8 cellular contexts compared by ENCODE assay signal in the genomic region with DNA sequence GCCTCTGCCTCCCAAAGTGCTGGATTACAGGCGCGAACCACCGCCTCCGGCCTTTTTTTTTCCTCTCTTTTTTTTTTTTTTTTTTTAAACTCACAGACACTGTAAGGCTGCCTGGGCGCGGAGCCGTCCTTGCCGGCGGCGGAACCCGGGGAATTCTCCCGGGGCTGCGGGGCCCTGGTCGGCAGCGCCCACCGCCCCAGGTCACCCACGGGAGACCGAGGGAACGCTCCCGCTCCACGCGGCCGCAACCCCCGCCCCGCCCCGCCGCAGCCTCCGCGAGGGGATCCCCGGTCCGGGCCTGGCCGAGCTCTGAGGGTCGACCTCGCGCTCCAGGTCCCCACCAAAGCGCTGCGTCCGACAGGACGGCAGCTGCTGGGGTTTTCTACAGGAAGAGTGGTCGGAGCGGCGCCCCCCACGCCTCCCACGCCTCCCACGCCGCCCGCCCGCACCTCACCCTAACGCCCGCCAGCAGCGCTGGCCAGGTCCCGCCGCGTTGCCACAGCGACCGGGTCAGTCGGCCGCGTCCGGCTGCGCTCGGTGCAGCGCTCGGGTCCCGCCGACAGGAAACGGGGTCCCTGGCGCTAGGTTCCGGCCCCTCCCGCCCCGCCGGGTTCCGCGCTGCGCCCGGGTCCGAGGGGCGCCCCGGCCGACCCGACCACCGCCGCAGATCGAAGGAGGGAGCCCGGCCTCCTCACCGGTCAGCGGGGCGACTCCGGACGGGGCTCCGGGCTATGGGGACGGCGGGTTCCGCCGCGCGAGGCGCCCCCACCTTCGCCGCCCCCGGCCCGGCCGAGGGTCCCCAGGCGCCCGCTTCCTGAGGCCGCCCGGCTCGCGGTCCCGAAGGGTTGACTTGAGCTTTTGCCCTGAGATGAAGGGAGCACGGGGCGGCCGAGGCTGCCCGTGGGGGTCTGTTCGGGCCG. TPM values are rescaled to one million over a fixed set of nuclear protein-coding genes. Genes with fewer than 3 reads are reported as not detected.
DNase-seq lines count a peak whose midpoint lies in the region; ATAC-seq and TF ChIP-seq lines count a peak whose summit lies in the region.

A gene with protein sequence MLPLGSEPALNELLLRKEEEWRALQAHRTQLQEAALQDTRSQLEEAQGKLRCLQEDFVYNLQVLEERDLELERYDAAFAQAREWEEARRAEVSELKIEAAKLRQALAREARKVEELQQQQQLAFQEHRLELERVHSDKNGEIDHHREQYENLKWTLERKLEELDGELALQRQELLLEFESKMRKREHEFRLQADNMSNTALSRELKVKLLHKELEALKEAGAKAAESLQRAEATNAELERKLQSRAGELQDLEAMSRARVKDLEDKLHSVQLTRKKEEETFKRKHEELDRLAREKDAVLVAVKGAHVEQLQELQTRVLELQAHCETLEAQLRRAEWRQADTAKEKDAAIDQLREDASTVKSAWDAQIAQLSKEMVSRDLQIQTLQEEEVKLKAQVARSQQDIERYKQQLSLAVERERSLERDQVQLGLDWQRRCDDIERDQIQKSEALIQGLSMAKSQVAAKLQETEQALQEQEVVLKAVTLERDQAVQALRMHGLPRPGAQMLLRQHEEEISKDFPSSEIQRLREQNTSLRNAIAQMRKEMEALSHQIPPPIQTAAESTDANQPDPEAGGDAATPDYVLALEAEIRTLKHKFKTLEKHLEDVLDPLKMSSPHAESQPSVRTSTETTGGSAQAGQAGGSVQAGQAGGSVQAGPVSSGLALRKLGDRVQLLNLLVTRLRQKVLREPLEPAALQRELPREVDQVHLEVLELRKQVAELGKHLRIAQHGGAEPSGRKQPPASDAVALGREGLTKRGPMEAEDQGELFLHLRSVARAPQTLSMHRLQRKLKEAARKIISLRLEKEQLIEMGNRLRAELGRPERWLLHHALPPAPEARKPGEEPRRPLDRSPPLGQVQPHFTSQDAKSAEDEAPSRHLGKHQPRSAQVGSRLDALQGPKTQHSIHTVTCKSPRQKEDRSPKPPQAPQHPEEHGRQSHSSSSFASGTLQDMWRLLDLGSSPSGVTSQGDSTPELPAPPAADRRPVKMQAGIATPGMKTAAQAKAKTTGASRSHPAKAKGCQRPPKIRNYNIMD (minus strand): TSS at position 512 of the 920 bp plus-strand sequence. CDS start 10,898 bp downstream, outside the sequence.

- peak in 2 of 7 experiments; percentile 5 to 44 for TF ChIP-seq CTCF in body of pancreas (IDR thresholded peaks at IDR 0.05)
- TF ChIP-seq CTCF in gastrocnemius medialis (IDR thresholded peaks at IDR 0.05 in 4 of 5, conservative IDR thresholded peaks at IDR 0.05 in 1 of 5): peak in 3 of 5 experiments; percentile 24 to 52 (median 31)

- intact Hi-C loops in body of pancreas (cut with DNase I): no loop called here
- intact Hi-C loops in gastrocnemius medialis (cut with DNase I; ENCODE audit: low total_unique reads): loop anchor here (1.0 kb wide), 1 partner anchor 85 kb away; no protein-coding TSS in a partner anchor

- no peaks in the 10 kb centered on the region for H3K9me3 ChIP-seq in body of pancreas
- no peaks in the 10 kb centered on the region for H3K9me3 ChIP-seq in iPS-18a (ENCODE audit: control insufficient read depth, low read depth, low read length)
- H3K9me3 ChIP-seq in gastrocnemius medialis: no peaks in the 10 kb centered on the region

- H3K4me3 ChIP-seq in body of pancreas (peak within 1 kb of the TSS; percentile 56 to 99), iPS-18a (ENCODE audit: low read length) (peak within 1 kb of the TSS; percentile 67), gastrocnemius medialis (peak within 1 kb of the TSS; percentile 75 to 96 (median 88))

- peak within 1 kb of the TSS; percentile 28 to 82 (median 75) for H3K27ac ChIP-seq in body of pancreas
- no peak within 1 kb of the TSS for H3K27ac ChIP-seq in iPS-18a (ENCODE audit: low read length)
- H3K27ac ChIP-seq in gastrocnemius medialis: peak within 1 kb of the TSS; percentile 73 to 93 (median 88)

- ATAC-seq in GM21737 (IDR thresholded peaks at IDR 0.05; ENCODE audit: unreplicated experiment): peak; percentile 67
- peak; percentile 87 for ATAC-seq in body of pancreas
- peak; percentile 77 to 84 for ATAC-seq in gastrocnemius medialis
- no peak for ATAC-seq in GM18870 (IDR thresholded peaks at IDR 0.05; ENCODE audit: unreplicated experiment)

- in situ Hi-C loops in gastrocnemius medialis (cut with MboI; ENCODE audit: low sequenced_read_pairs in 4 of 4): no loop called here

- WGBS in body of pancreas, 2 donors: 0% methylated on average over 13 to 100 of the region's 116 CpGs

- H3K9ac ChIP-seq in iPS-18a (ENCODE audit: low read length): peak within 1 kb of the TSS; percentile 42

- DNase-seq in GDM1 (lab: John Stamatoyannopoulos, UW) (peak; percentile 49), LHCN-M2 (ENCODE audit: low read depth) (peak; percentile 73), T1000 (lab: John Stamatoyannopoulos, UW) (peak; percentile 63), body of pancreas (peak; percentile 79 to 89 (median 86)), gastrocnemius medialis (peak; percentile 57 to 73)

- no peaks in the 10 kb centered on the region for H3K27me3 ChIP-seq in body of pancreas
- peaks cover 26% of the 10 kb centered on the region for H3K27me3 ChIP-seq in iPS-18a (ENCODE audit: control insufficient read depth, insufficient read depth, low read length)
- H3K27me3 ChIP-seq in gastrocnemius medialis: no peaks in the 10 kb centered on the region

- H3K36me3 ChIP-seq in body of pancreas (replicated peaks in 1 of 2; ENCODE audit: insufficient read depth in 1 of 2, low read depth in 2 of 2) (no peaks in the 10 kb centered on the region), iPS-18a (ENCODE audit: control insufficient read depth, low read depth, low read length) (no peaks in the 10 kb centered on the region), gastrocnemius medialis (no peaks in the 10 kb centered on the region)

- H3K4me1 ChIP-seq in body of pancreas (peaks cover 32% of the 10 kb centered on the region), iPS-18a (ENCODE audit: control insufficient read depth, low read depth, low read length) (no peaks in the 10 kb centered on the region), gastrocnemius medialis (peaks cover 17 to 19% of the 10 kb centered on the region in 2 donors)

- TF ChIP-seq POLR2A in body of pancreas (IDR thresholded peaks at IDR 0.05) (peak in 2 of 3 donors; percentile 49 to 67), gastrocnemius medialis (IDR thresholded peaks at IDR 0.05) (peak; percentile 58 to 83)

RNA-seq across cellular contexts. Expression of the gene that starts here (rescaled TPM):
- total RNA-seq in LHCN-M2 (2014; rRNA removed) (11.0 and 13.5 TPM in 2 replicates), body of pancreas (10 to 100 TPM; 24.1 to 60.3 TPM), gastrocnemius medialis (10 to 100 TPM in 1 of 4 donors, 1 to 10 TPM in 3; 3.7 to 11.3 (median 5.1) TPM)
- polyA plus RNA-seq in LHCN-M2 (2012): 8.0 TPM
